Comparison of ENCODE assay signal across 1 cellular context in the genomic region with DNA sequence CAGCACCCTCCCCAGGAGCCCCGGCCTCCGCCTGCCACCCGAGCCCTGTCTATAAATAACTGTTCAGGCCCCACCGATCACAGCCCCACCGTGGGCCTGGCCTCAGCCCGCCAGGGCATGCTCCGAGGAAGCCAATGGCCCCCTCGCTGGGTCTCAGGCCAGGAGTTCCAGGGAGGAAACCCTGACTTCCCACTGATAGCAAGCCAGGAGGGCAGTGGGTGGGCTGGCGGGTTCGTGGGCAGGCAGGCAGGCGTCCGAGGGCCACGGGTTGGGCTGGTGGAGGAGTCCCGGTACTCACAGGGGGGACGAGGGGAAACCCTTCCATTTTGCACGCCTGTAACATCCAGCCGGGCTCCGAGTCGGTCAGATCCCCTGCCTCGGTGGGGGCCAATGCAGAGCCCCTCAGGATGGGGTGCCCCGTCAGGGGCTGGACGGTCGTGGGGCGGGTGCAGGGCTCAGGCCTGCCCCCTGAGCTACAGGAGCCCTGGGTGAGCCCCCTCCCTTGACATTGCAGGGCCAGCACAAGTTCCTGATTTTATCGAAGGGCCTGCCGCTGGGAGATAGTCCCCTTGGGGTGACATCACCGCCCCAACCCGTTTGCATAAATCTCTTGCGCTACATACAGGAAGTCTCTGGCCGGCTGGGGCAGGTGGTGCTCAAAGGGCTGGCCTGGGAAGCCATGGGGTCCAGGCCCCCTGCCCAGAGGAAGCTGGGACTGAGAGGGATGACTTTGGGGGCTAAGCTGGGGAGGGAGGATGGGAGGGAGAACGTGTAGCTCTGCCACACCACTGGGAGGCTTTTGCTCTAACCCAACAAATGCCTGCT.
TF ChIP-seq lines count a peak whose summit lies in the region.

A gene (minus strand): TSS at position 537 of the 825 bp plus-strand sequence. CDS start 194 bp downstream, at position 343.

TF ChIP-seq in K562, 482 proteins besides CTCF, POLR2A, EP300 and RAD21 (continued from another document and continues in another):
- TF ChIP-seq, protein P1, sequence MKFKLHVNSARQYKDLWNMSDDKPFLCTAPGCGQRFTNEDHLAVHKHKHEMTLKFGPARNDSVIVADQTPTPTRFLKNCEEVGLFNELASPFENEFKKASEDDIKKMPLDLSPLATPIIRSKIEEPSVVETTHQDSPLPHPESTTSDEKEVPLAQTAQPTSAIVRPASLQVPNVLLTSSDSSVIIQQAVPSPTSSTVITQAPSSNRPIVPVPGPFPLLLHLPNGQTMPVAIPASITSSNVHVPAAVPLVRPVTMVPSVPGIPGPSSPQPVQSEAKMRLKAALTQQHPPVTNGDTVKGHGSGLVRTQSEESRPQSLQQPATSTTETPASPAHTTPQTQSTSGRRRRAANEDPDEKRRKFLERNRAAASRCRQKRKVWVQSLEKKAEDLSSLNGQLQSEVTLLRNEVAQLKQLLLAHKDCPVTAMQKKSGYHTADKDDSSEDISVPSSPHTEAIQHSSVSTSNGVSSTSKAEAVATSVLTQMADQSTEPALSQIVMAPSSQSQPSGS (CRISPR knock-in tag; IDR thresholded peaks at IDR 0.05), result peak; percentile 92
- TF ChIP-seq HDAC2 (IDR thresholded peaks at IDR 0.05) (peak; percentile 71; the same call in 1 of the 2 replicates), MAZ (CRISPR knock-in tag; conservative IDR thresholded peaks at IDR 0.05 in 1 of 2, IDR thresholded peaks at IDR 0.05 in 1 of 2) (peak; percentile 94 to 97), NFYB (IDR thresholded peaks at IDR 0.05; ENCODE audit: extremely low read depth, insufficient read length) (no peak), ZNF232 (CRISPR knock-in tag; IDR thresholded peaks at IDR 0.05) (no peak; the same call in 1 of the 2 replicates), FIP1L1 (IDR thresholded peaks at IDR 0.05; ENCODE audit: low read depth, low read length, poor library complexity, severe bottlenecking) (no peak), ZNF766 (CRISPR knock-in tag; conservative IDR thresholded peaks at IDR 0.05) (peak; percentile 67; the same call in 1 of the 2 replicates), NFATC3 (IDR thresholded peaks at IDR 0.05) (no peak), EHMT2 (IDR thresholded peaks at IDR 0.05) (peak; percentile 56), FOXM1 (IDR thresholded peaks at IDR 0.05; ENCODE audit: low read depth) (peak; percentile 64; the same call in 1 of the 2 replicates), FOXM1 (CRISPR knock-in tag; IDR thresholded peaks at IDR 0.05; ENCODE audit: low read depth) (no peak), CEBPB (tag; IDR thresholded peaks at IDR 0.05) (peak; percentile 83), MYNN (IDR thresholded peaks at IDR 0.05) (peak; percentile 33; the same call in 1 of the 2 replicates), MYNN (CRISPR knock-in tag; IDR thresholded peaks at IDR 0.05) (no peak), SUPT5H (IDR thresholded peaks at IDR 0.05) (peak; percentile 74), ZNF175 (CRISPR knock-in tag; IDR thresholded peaks at IDR 0.05; ENCODE audit: low read depth) (peak; percentile 78; the same call in 1 of the 2 replicates)
- TF ChIP-seq, protein P2, sequence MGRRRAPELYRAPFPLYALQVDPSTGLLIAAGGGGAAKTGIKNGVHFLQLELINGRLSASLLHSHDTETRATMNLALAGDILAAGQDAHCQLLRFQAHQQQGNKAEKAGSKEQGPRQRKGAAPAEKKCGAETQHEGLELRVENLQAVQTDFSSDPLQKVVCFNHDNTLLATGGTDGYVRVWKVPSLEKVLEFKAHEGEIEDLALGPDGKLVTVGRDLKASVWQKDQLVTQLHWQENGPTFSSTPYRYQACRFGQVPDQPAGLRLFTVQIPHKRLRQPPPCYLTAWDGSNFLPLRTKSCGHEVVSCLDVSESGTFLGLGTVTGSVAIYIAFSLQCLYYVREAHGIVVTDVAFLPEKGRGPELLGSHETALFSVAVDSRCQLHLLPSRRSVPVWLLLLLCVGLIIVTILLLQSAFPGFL (CRISPR knock-in tag; IDR thresholded peaks at IDR 0.05), result no peak
- TF ChIP-seq, protein P3, sequence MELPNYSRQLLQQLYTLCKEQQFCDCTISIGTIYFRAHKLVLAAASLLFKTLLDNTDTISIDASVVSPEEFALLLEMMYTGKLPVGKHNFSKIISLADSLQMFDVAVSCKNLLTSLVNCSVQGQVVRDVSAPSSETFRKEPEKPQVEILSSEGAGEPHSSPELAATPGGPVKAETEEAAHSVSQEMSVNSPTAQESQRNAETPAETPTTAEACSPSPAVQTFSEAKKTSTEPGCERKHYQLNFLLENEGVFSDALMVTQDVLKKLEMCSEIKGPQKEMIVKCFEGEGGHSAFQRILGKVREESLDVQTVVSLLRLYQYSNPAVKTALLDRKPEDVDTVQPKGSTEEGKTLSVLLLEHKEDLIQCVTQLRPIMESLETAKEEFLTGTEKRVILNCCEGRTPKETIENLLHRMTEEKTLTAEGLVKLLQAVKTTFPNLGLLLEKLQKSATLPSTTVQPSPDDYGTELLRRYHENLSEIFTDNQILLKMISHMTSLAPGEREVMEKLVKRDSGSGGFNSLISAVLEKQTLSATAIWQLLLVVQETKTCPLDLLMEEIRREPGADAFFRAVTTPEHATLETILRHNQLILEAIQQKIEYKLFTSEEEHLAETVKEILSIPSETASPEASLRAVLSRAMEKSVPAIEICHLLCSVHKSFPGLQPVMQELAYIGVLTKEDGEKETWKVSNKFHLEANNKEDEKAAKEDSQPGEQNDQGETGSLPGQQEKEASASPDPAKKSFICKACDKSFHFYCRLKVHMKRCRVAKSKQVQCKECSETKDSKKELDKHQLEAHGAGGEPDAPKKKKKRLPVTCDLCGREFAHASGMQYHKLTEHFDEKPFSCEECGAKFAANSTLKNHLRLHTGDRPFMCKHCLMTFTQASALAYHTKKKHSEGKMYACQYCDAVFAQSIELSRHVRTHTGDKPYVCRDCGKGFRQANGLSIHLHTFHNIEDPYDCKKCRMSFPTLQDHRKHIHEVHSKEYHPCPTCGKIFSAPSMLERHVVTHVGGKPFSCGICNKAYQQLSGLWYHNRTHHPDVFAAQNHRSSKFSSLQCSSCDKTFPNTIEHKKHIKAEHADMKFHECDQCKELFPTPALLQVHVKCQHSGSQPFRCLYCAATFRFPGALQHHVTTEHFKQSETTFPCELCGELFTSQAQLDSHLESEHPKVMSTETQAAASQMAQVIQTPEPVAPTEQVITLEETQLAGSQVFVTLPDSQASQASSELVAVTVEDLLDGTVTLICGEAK (IDR thresholded peaks at IDR 0.05), result 0 out of 2 replicates have a peak, but pooled peaks have one; percentile 29
- TF ChIP-seq, protein P3 (CRISPR knock-in tag; IDR thresholded peaks at IDR 0.05), result no peak
- TF ChIP-seq, protein P4, sequence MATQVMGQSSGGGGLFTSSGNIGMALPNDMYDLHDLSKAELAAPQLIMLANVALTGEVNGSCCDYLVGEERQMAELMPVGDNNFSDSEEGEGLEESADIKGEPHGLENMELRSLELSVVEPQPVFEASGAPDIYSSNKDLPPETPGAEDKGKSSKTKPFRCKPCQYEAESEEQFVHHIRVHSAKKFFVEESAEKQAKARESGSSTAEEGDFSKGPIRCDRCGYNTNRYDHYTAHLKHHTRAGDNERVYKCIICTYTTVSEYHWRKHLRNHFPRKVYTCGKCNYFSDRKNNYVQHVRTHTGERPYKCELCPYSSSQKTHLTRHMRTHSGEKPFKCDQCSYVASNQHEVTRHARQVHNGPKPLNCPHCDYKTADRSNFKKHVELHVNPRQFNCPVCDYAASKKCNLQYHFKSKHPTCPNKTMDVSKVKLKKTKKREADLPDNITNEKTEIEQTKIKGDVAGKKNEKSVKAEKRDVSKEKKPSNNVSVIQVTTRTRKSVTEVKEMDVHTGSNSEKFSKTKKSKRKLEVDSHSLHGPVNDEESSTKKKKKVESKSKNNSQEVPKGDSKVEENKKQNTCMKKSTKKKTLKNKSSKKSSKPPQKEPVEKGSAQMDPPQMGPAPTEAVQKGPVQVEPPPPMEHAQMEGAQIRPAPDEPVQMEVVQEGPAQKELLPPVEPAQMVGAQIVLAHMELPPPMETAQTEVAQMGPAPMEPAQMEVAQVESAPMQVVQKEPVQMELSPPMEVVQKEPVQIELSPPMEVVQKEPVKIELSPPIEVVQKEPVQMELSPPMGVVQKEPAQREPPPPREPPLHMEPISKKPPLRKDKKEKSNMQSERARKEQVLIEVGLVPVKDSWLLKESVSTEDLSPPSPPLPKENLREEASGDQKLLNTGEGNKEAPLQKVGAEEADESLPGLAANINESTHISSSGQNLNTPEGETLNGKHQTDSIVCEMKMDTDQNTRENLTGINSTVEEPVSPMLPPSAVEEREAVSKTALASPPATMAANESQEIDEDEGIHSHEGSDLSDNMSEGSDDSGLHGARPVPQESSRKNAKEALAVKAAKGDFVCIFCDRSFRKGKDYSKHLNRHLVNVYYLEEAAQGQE (CRISPR knock-in tag; IDR thresholded peaks at IDR 0.05; ENCODE audit: low read depth), result peak; percentile 17; the same call in 1 of the 2 replicates
- TF ChIP-seq, protein P5, sequence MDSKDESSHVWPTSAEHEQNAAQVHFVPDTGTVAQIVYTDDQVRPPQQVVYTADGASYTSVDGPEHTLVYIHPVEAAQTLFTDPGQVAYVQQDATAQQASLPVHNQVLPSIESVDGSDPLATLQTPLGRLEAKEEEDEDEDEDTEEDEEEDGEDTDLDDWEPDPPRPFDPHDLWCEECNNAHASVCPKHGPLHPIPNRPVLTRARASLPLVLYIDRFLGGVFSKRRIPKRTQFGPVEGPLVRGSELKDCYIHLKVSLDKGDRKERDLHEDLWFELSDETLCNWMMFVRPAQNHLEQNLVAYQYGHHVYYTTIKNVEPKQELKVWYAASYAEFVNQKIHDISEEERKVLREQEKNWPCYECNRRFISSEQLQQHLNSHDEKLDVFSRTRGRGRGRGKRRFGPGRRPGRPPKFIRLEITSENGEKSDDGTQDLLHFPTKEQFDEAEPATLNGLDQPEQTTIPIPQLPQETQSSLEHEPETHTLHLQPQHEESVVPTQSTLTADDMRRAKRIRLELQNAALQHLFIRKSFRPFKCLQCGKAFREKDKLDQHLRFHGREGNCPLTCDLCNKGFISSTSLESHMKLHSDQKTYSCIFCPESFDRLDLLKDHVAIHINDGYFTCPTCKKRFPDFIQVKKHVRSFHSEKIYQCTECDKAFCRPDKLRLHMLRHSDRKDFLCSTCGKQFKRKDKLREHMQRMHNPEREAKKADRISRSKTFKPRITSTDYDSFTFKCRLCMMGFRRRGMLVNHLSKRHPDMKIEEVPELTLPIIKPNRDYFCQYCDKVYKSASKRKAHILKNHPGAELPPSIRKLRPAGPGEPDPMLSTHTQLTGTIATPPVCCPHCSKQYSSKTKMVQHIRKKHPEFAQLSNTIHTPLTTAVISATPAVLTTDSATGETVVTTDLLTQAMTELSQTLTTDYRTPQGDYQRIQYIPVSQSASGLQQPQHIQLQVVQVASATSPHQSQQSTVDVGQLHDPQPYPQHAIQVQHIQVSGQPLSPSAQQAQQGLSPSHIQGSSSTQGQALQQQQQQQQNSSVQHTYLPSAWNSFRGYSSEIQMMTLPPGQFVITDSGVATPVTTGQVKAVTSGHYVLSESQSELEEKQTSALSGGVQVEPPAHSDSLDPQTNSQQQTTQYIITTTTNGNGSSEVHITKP (IDR thresholded peaks at IDR 0.05; ENCODE audit: partially characterized antibody), result peak; percentile 96
- TF ChIP-seq, protein P6, sequence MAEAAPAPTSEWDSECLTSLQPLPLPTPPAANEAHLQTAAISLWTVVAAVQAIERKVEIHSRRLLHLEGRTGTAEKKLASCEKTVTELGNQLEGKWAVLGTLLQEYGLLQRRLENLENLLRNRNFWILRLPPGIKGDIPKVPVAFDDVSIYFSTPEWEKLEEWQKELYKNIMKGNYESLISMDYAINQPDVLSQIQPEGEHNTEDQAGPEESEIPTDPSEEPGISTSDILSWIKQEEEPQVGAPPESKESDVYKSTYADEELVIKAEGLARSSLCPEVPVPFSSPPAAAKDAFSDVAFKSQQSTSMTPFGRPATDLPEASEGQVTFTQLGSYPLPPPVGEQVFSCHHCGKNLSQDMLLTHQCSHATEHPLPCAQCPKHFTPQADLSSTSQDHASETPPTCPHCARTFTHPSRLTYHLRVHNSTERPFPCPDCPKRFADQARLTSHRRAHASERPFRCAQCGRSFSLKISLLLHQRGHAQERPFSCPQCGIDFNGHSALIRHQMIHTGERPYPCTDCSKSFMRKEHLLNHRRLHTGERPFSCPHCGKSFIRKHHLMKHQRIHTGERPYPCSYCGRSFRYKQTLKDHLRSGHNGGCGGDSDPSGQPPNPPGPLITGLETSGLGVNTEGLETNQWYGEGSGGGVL (CRISPR knock-in tag; IDR thresholded peaks at IDR 0.05), result no peak
- TF ChIP-seq, protein P7, sequence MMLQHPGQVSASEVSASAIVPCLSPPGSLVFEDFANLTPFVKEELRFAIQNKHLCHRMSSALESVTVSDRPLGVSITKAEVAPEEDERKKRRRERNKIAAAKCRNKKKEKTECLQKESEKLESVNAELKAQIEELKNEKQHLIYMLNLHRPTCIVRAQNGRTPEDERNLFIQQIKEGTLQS (IDR thresholded peaks at IDR 0.05), result peak; percentile 99
- TF ChIP-seq, protein P7 (CRISPR knock-in tag; conservative IDR thresholded peaks at IDR 0.05), result peak; percentile 98
- TF ChIP-seq, protein P8, sequence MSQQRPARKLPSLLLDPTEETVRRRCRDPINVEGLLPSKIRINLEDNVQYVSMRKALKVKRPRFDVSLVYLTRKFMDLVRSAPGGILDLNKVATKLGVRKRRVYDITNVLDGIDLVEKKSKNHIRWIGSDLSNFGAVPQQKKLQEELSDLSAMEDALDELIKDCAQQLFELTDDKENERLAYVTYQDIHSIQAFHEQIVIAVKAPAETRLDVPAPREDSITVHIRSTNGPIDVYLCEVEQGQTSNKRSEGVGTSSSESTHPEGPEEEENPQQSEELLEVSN (IDR thresholded peaks at IDR 0.05; ENCODE audit: borderline replicate concordance in 1 of 2, extremely low read depth in 1 of 2, insufficient read depth in 1 of 2, insufficient read length in 1 of 2, low read depth in 1 of 2, low read length in 1 of 2, poor library complexity in 1 of 2, severe bottlenecking in 1 of 2), result peak in 1 of 2 experiments; percentile 66
